In the genomic region with DNA sequence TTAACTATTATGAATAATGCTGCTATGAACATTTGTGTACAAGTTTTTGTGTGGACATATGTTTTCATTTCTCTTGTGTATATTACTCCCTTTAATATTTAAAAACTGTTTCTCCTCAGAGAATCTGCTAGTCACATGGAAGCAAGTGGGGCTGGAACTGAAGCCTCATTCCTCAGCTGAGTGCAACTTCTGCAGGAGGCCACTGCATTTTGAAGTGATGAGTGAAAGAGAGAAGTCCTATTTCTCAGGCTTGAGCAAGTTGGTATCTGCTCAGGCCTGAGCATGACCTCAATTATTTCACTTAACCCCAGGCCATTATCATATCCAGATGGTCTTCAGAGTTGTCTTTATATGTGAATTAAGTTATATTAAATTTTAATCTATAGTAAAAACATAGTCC, we compare ENCODE assay signal across 1 cellular context.
TF ChIP-seq lines count a peak whose summit lies in the region.

No MANE protein-coding gene starts in this region.

TF ChIP-seq in HepG2, 621 proteins besides CTCF, POLR2A, EP300 and RAD21:
- TF ChIP-seq KAT2B (IDR thresholded peaks at IDR 0.05; ENCODE audit: borderline replicate concordance, low read depth, low read length) (no peak), ZNF737 (CRISPR knock-in tag; IDR thresholded peaks at IDR 0.05; ENCODE audit: borderline replicate concordance) (no peak), ZNF850 (CRISPR knock-in tag; conservative IDR thresholded peaks at IDR 0.05) (no peak), TGIF2 (CRISPR knock-in tag; IDR thresholded peaks at IDR 0.05) (no peak), CCAR2 (optimal IDR thresholded peaks at IDR 0.05; ENCODE audit: low read depth, low read length) (no peak), POLR2G (IDR thresholded peaks at IDR 0.05; ENCODE audit: low read depth, low read length) (no peak), HNRNPL (IDR thresholded peaks at IDR 0.05; ENCODE audit: low read depth, low read length) (no peak), HOXA3 (CRISPR knock-in tag; IDR thresholded peaks at IDR 0.05) (no peak), MBD4 (IDR thresholded peaks at IDR 0.05; ENCODE audit: borderline replicate concordance, low read length) (no peak), EZH2 (conservative IDR thresholded peaks at IDR 0.05; ENCODE audit: low read depth, low read length) (no peak), PTBP1 (IDR thresholded peaks at IDR 0.05; ENCODE audit: low read depth, low read length, poor library complexity, severe bottlenecking) (no peak), ZNF660 (CRISPR knock-in tag; IDR thresholded peaks at IDR 0.05; ENCODE audit: borderline replicate concordance, low read depth) (no peak)
- TF ChIP-seq, protein P1, sequence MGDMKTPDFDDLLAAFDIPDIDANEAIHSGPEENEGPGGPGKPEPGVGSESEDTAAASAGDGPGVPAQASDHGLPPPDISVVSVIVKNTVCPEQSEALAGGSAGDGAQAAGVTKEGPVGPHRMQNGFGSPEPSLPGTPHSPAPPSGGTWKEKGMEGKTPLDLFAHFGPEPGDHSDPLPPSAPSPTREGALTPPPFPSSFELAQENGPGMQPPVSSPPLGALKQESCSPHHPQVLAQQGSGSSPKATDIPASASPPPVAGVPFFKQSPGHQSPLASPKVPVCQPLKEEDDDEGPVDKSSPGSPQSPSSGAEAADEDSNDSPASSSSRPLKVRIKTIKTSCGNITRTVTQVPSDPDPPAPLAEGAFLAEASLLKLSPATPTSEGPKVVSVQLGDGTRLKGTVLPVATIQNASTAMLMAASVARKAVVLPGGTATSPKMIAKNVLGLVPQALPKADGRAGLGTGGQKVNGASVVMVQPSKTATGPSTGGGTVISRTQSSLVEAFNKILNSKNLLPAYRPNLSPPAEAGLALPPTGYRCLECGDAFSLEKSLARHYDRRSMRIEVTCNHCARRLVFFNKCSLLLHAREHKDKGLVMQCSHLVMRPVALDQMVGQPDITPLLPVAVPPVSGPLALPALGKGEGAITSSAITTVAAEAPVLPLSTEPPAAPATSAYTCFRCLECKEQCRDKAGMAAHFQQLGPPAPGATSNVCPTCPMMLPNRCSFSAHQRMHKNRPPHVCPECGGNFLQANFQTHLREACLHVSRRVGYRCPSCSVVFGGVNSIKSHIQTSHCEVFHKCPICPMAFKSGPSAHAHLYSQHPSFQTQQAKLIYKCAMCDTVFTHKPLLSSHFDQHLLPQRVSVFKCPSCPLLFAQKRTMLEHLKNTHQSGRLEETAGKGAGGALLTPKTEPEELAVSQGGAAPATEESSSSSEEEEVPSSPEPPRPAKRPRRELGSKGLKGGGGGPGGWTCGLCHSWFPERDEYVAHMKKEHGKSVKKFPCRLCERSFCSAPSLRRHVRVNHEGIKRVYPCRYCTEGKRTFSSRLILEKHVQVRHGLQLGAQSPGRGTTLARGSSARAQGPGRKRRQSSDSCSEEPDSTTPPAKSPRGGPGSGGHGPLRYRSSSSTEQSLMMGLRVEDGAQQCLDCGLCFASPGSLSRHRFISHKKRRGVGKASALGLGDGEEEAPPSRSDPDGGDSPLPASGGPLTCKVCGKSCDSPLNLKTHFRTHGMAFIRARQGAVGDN (CRISPR knock-in tag; IDR thresholded peaks at IDR 0.05), result no peak
- TF ChIP-seq, protein P2, sequence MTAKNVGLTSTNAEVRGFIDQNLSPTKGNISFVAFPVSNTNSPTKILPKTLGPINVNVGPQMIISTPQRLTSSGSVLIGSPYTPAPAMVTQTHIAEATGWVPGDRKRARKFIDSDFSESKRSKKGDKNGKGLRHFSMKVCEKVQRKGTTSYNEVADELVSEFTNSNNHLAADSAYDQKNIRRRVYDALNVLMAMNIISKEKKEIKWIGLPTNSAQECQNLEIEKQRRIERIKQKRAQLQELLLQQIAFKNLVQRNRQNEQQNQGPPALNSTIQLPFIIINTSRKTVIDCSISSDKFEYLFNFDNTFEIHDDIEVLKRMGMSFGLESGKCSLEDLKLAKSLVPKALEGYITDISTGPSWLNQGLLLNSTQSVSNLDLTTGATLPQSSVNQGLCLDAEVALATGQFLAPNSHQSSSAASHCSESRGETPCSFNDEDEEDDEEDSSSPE (CRISPR knock-in tag; IDR thresholded peaks at IDR 0.05), result no peak
- TF ChIP-seq, protein P3, sequence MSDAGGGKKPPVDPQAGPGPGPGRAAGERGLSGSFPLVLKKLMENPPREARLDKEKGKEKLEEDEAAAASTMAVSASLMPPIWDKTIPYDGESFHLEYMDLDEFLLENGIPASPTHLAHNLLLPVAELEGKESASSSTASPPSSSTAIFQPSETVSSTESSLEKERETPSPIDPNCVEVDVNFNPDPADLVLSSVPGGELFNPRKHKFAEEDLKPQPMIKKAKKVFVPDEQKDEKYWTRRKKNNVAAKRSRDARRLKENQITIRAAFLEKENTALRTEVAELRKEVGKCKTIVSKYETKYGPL (CRISPR knock-in tag; IDR thresholded peaks at IDR 0.05), result no peak
- TF ChIP-seq, protein P4, sequence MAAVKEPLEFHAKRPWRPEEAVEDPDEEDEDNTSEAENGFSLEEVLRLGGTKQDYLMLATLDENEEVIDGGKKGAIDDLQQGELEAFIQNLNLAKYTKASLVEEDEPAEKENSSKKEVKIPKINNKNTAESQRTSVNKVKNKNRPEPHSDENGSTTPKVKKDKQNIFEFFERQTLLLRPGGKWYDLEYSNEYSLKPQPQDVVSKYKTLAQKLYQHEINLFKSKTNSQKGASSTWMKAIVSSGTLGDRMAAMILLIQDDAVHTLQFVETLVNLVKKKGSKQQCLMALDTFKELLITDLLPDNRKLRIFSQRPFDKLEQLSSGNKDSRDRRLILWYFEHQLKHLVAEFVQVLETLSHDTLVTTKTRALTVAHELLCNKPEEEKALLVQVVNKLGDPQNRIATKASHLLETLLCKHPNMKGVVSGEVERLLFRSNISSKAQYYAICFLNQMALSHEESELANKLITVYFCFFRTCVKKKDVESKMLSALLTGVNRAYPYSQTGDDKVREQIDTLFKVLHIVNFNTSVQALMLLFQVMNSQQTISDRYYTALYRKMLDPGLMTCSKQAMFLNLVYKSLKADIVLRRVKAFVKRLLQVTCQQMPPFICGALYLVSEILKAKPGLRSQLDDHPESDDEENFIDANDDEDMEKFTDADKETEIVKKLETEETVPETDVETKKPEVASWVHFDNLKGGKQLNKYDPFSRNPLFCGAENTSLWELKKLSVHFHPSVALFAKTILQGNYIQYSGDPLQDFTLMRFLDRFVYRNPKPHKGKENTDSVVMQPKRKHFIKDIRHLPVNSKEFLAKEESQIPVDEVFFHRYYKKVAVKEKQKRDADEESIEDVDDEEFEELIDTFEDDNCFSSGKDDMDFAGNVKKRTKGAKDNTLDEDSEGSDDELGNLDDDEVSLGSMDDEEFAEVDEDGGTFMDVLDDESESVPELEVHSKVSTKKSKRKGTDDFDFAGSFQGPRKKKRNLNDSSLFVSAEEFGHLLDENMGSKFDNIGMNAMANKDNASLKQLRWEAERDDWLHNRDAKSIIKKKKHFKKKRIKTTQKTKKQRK (IDR thresholded peaks at IDR 0.05; ENCODE audit: low read length), result no peak
- TF ChIP-seq, protein P5, sequence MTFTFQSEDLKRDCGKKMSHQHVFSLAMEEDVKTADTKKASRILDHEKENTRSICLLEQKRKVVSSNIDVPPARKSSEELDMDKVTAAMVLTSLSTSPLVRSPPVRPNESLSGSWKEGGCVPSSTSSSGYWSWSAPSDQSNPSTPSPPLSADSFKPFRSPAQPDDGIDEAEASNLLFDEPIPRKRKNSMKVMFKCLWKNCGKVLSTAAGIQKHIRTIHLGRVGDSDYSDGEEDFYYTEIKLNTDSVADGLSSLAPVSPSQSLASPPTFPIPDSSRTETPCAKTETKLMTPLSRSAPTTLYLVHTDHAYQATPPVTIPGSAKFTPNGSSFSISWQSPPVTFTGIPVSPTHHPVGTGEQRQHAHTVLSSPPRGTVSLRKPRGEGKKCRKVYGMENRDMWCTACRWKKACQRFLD (CRISPR knock-in tag; IDR thresholded peaks at IDR 0.05; ENCODE audit: borderline replicate concordance), result no peak
